In the genomic region with DNA sequence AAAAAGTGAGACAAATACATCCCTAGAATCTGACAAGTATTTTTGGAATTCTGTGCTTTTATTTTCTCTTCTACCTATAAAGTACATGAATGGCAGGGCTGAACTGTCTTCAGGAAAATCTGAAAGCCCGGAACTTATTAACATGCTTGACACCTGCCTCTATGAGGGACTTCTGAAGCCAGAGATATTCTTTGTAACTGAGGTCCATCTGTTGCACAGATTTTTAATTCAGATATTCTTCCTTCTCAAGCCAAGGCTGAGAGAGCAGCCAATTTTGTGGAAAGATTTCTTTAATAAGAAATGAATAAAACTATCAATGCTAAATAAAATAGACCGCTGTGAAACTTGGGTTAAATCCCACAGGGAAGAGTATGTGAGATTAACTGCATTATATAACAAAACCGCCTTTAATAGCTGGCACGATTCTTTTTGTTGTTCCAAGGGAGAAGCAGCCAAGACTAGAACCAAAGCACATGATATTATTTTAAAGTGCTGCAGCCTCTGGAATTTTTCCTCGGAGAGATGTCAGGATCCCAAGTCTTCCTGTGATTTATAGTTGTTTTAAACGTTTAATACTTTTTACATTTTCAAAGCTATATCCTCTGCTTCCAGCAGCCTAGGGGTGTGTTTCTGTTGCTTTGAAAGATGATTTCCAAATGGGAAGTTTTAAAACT, we compare ENCODE assay signal across 14 cellular contexts.
DNase-seq lines count a peak whose midpoint lies in the region; ATAC-seq and TF ChIP-seq lines count a peak whose summit lies in the region.
"Had no signal": no experiment of that assay in that cellular context is flagged by ENCODE, and none has a peak within 500 bp of the region (broad histone marks: within the 10 kb centered on the region; RNA-seq: fewer than 3 reads in every experiment).

No MANE protein-coding gene starts in this region.

- H3K79me2 ChIP-seq in ACC112 (ENCODE audit: control insufficient read depth, insufficient read depth, low read length, unreplicated experiment) (no peaks in the 10 kb centered on the region), osteoblast (ENCODE audit: insufficient read depth, low read length) (peaks cover 2% of the 10 kb centered on the region)

- no peaks in the 10 kb centered on the region for H4K20me1 ChIP-seq in osteoblast (ENCODE audit: insufficient read depth, low read length)

- no peaks in the 10 kb centered on the region for H3K36me3 ChIP-seq in ACC112 (ENCODE audit: insufficient read depth, low read length)
- no peaks in the 10 kb centered on the region for H3K36me3 ChIP-seq in osteoblast (ENCODE audit: insufficient read depth, low read length)

- H3K4me3 ChIP-seq in ACC112 (ENCODE audit: low read depth, low read length) (peak overlapping the region; percentile 21; the same call in 1 of the 2 replicates), fibroblast of villous mesenchyme (ENCODE audit: low read depth, low read length) (no peak overlapping the region), osteoblast (ENCODE audit: insufficient read depth, low read length) (peak overlapping the region; percentile 8)
- H3K4me3 ChIP-seq: skin epidermis had no signal

- peak overlapping the region; percentile 40 for H3K4me2 ChIP-seq in osteoblast (ENCODE audit: insufficient read depth, low read length)

- H2AFZ ChIP-seq in ACC112 (ENCODE audit: low read length, unreplicated experiment) (peak overlapping the region; percentile 43), osteoblast (ENCODE audit: low read length) (peak overlapping the region; percentile 23)

- H3K27ac ChIP-seq in ACC112 (ENCODE audit: low read depth, low read length): no peak overlapping the region
- peak overlapping the region; percentile 54 for H3K27ac ChIP-seq in osteoblast (ENCODE audit: low read depth, low read length)

- no peaks in the 10 kb centered on the region for H3K9me3 ChIP-seq in osteoblast (ENCODE audit: low read depth, low read length)

- ATAC-seq in GM19397 (IDR thresholded peaks at IDR 0.05; ENCODE audit: unreplicated experiment): no peak
- ATAC-seq in GM21723 (IDR thresholded peaks at IDR 0.05; ENCODE audit: unreplicated experiment): no peak
- ATAC-seq: esophagus mucosa; naive thymus-derived CD8-positive, alpha-beta T cell had no signal

- H3K4me1 ChIP-seq in ACC112 (ENCODE audit: control insufficient read depth, insufficient read depth, low read length, unreplicated experiment) (peaks cover 32% of the 10 kb centered on the region), osteoblast (ENCODE audit: insufficient read depth, low read length) (peaks cover 39% of the 10 kb centered on the region)

- H3K27me3 ChIP-seq in ACC112 (ENCODE audit: insufficient read depth, low read length) (no peaks in the 10 kb centered on the region), osteoblast (ENCODE audit: insufficient read depth, low read length) (no peaks in the 10 kb centered on the region)

- DNase-seq in NCI-H446 treated with DMSO at 0.1 percent for 48 hours (lab: John Stamatoyannopoulos, UW): peak; percentile 89
- DNase-seq in fibroblast of villous mesenchyme (ENCODE audit: low read depth): peak; percentile 65
- DNase-seq in osteoblast (ENCODE audit: insufficient read length, low spot score, missing footprints): no peak
- DNase-seq in NCI-H748 (lab: John Stamatoyannopoulos, UW; ENCODE audit: unreplicated experiment): no peak
- DNase-seq in NCI-H2107 (lab: John Stamatoyannopoulos, UW): no peak
- DNase-seq: cerebellar nuclear complex; DMS53; naive thymus-derived CD8-positive, alpha-beta T cell; T-helper 9 cell had no signal

- no peak for TF ChIP-seq CTCF in fibroblast of villous mesenchyme (IDR thresholded peaks at IDR 0.05; ENCODE audit: insufficient read depth, low read depth, low read length)
- TF ChIP-seq CTCF in osteoblast (IDR thresholded peaks at IDR 0.05; ENCODE audit: extremely low read depth, low read depth, low read length): no peak

Comparison
In these comparisons a context has a peak if more than half of its experiments do, and no peak if none do; other contexts are left out.
1. DNase-seq: peak in NCI-H446 treated with DMSO at 0.1 percent for 48 hours (single experiment) and fibroblast of villous mesenchyme (single experiment); none in osteoblast (single experiment), NCI-H748 (single experiment) and NCI-H2107 (single experiment).